Comparison of ENCODE assay signal across 1 cellular context in the genomic region with DNA sequence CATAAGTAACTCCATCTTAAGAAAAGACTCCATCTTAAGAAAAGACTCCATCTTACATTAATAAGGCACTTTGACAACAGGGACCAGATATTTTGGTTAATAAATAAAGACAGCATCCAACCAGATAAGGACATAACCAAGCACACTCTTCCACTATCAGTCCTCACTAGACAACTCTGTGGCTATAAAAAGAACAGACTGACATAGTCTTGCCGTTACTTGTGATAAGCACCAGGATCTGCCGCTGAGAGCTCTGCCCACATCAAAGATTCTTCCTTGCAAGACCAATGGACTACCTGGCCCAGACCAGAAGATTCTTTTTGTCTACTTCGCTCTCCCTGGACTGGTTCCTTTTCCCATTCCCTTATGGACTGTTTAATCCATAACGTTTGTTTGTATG.
TF ChIP-seq lines count a peak whose summit lies in the region.

No MANE protein-coding gene starts in this region.

TF ChIP-seq in IMR-90, 13 proteins besides CTCF, POLR2A, EP300 and RAD21 (continued from another document):
- TF ChIP-seq, protein P1, sequence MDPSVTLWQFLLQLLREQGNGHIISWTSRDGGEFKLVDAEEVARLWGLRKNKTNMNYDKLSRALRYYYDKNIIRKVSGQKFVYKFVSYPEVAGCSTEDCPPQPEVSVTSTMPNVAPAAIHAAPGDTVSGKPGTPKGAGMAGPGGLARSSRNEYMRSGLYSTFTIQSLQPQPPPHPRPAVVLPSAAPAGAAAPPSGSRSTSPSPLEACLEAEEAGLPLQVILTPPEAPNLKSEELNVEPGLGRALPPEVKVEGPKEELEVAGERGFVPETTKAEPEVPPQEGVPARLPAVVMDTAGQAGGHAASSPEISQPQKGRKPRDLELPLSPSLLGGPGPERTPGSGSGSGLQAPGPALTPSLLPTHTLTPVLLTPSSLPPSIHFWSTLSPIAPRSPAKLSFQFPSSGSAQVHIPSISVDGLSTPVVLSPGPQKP (IDR thresholded peaks at IDR 0.05; ENCODE audit: borderline replicate concordance, low read depth, low read length): no peak
- TF ChIP-seq FOS (IDR thresholded peaks at IDR 0.05; ENCODE audit: low read depth, low read length): no peak
- TF ChIP-seq BHLHE40 (IDR thresholded peaks at IDR 0.05; ENCODE audit: low read depth, low read length): no peak
